Comparison of ENCODE assay signal across 1 cellular context in the genomic region with DNA sequence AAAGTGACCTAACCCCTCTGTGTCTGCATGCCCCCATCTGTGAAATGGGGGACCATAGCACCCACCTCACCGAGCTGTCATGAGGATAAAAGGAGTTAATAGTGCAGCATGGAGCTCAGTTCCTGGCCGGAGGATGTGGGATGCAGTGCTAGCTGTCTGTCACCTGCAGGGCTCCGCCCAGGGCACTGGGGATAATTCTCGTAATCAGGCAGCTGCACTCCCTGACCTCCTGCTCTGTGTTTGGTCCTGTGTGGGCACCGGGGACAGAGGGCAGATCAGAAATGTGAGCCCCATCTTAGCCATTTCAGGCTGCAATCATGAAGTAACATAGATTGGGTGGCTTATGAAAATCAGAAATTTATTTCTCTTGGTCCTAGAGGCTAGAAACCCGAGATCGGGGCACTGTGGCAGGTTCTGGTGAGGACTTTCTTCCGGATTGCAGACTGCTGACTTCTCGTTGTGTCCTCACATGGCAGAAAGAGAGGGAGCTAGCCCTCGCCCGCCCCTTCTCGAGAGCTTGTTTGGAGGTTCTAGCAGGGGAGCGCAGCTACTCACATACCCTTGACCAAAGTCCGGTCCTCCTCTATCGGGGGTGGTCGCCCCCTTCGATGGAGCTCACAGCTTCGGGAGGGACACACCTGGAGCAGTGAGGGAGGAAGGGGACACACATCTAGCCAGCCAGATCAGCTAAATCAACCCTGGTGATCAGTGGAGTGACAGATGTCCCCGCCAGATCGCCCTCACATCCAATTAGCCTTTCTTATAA.
TF ChIP-seq lines count a peak whose summit lies in the region.

No MANE protein-coding gene starts in this region.

TF ChIP-seq in GM12878, 131 proteins besides CTCF, POLR2A, EP300 and RAD21:
- TF ChIP-seq GABPA (IDR thresholded peaks at IDR 0.05; ENCODE audit: low read depth) (no peak), BMI1 (IDR thresholded peaks at IDR 0.05; ENCODE audit: borderline replicate concordance) (no peak), ZNF207 (IDR thresholded peaks at IDR 0.05; ENCODE audit: borderline replicate concordance) (no peak), BACH1 (IDR thresholded peaks at IDR 0.05; ENCODE audit: borderline replicate concordance) (no peak), CHD1 (IDR thresholded peaks at IDR 0.05; ENCODE audit: low read depth, low read length) (no peak), RELA (IDR thresholded peaks at IDR 0.05; ENCODE audit: borderline replicate concordance, partially characterized antibody) (no peak), CREB1 (IDR thresholded peaks at IDR 0.05; ENCODE audit: low read depth) (no peak), MYC (IDR thresholded peaks at IDR 0.05; ENCODE audit: insufficient read depth, insufficient read length, insufficient replicate concordance, low read length, severe bottlenecking) (no peak), SMAD5 (IDR thresholded peaks at IDR 0.05; ENCODE audit: low read depth) (no peak), RAD51 (IDR thresholded peaks at IDR 0.05) (no peak), NBN (IDR thresholded peaks at IDR 0.05) (no peak), MTA3 (IDR thresholded peaks at IDR 0.05; ENCODE audit: borderline replicate concordance, low read length) (no peak), CHD4 (IDR thresholded peaks at IDR 0.05) (no peak), SPI1 (IDR thresholded peaks at IDR 0.05; ENCODE audit: borderline replicate concordance, insufficient read depth, low read depth, low read length) (no peak), STAT3 (IDR thresholded peaks at IDR 0.05; ENCODE audit: low read depth, low read length) (no peak), BCL11A (IDR thresholded peaks at IDR 0.05; ENCODE audit: low read depth, low read length) (no peak), SREBF2 (IDR thresholded peaks at IDR 0.05; ENCODE audit: low read length) (no peak)
- TF ChIP-seq, protein P1, sequence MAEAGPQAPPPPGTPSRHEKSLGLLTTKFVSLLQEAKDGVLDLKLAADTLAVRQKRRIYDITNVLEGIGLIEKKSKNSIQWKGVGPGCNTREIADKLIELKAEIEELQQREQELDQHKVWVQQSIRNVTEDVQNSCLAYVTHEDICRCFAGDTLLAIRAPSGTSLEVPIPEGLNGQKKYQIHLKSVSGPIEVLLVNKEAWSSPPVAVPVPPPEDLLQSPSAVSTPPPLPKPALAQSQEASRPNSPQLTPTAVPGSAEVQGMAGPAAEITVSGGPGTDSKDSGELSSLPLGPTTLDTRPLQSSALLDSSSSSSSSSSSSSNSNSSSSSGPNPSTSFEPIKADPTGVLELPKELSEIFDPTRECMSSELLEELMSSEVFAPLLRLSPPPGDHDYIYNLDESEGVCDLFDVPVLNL (IDR thresholded peaks at IDR 0.05; ENCODE audit: low read depth, low read length): no peak
TF ChIP-seq in GM12878: peak in this region for 0.
